1 cellular context compared by ENCODE assay signal in genomic region chr7:149690688-149691446, GRCh38.
TF ChIP-seq lines count a peak whose summit lies in the region.

No MANE protein-coding gene starts in this region.

TF ChIP-seq in K562, 482 proteins besides CTCF, POLR2A, EP300 and RAD21 (continued from another document and continues in another):
- TF ChIP-seq ZBTB43 (CRISPR knock-in tag; IDR thresholded peaks at IDR 0.05) (no peak), MCM2 (IDR thresholded peaks at IDR 0.05; ENCODE audit: low read depth) (no peak), ZNF77 (CRISPR knock-in tag; IDR thresholded peaks at IDR 0.05) (no peak), UBTF (IDR thresholded peaks at IDR 0.05; ENCODE audit: borderline replicate concordance in 1 of 2, low read depth in 2 of 2, low read length in 2 of 2) (peak; percentile 91 to 98; a peak in 3 of 4 replicates), XRCC4 (IDR thresholded peaks at IDR 0.05; ENCODE audit: extremely low read depth, insufficient read depth, insufficient read length) (no peak), PTTG1 (tag; IDR thresholded peaks at IDR 0.05; ENCODE audit: low read depth) (no peak), ZNF639 (CRISPR knock-in tag; conservative IDR thresholded peaks at IDR 0.05 in 1 of 2, IDR thresholded peaks at IDR 0.05 in 1 of 2) (no peak), PRMT5 (CRISPR knock-in tag; IDR thresholded peaks at IDR 0.05) (no peak), ZNF217 (CRISPR knock-in tag; IDR thresholded peaks at IDR 0.05) (no peak), ZBTB11 (CRISPR knock-in tag; IDR thresholded peaks at IDR 0.05) (peak in 2 of 3 experiments; percentile 27 to 32; a peak in 1 of 6 replicates), EZH2 (IDR thresholded peaks at IDR 0.05; ENCODE audit: borderline replicate concordance, low read depth, low read length) (no peak), ZNF174 (CRISPR knock-in tag; IDR thresholded peaks at IDR 0.05) (no peak), MAX (CRISPR knock-in tag; IDR thresholded peaks at IDR 0.05) (no peak), HNRNPUL1 (IDR thresholded peaks at IDR 0.05; ENCODE audit: low read length) (no peak), DDX20 (tag; IDR thresholded peaks at IDR 0.05; ENCODE audit: low read depth) (no peak), TFAP4 (CRISPR knock-in tag; IDR thresholded peaks at IDR 0.05; ENCODE audit: borderline replicate concordance) (peak; percentile 62; the same call in 1 of the 2 replicates), FOXK2 (conservative IDR thresholded peaks at IDR 0.05 in 1 of 2, IDR thresholded peaks at IDR 0.05 in 1 of 2; ENCODE audit: low read depth in 2 of 2) (peak; percentile 72 to 75; a peak in 3 of 4 replicates), ZNF644 (tag; IDR thresholded peaks at IDR 0.05; ENCODE audit: low read depth) (no peak), ZNF75A (CRISPR knock-in tag; IDR thresholded peaks at IDR 0.05) (no peak), MYNN (IDR thresholded peaks at IDR 0.05) (peak; percentile 34; the same call in 1 of the 2 replicates), MYNN (CRISPR knock-in tag; IDR thresholded peaks at IDR 0.05) (no peak), CLOCK (CRISPR knock-in tag; IDR thresholded peaks at IDR 0.05; ENCODE audit: borderline replicate concordance) (no peak), KDM2B (CRISPR knock-in tag; IDR thresholded peaks at IDR 0.05) (no peak), E2F8 (IDR thresholded peaks at IDR 0.05; ENCODE audit: low read depth, partially characterized antibody) (peak; percentile 66), PPARD (CRISPR knock-in tag; IDR thresholded peaks at IDR 0.05) (no peak), NELFE (IDR thresholded peaks at IDR 0.05; ENCODE audit: insufficient read depth, insufficient read length) (no peak), ZNF23 (CRISPR knock-in tag; IDR thresholded peaks at IDR 0.05) (no peak), DMBX1 (CRISPR knock-in tag; IDR thresholded peaks at IDR 0.05; ENCODE audit: borderline replicate concordance) (peak; percentile 37; the same call in 1 of the 2 replicates), E2F3 (CRISPR knock-in tag; IDR thresholded peaks at IDR 0.05) (no peak), BRCA1 (IDR thresholded peaks at IDR 0.05) (no peak), BRCA1 (CRISPR knock-in tag; IDR thresholded peaks at IDR 0.05) (no peak), ZNF780A (CRISPR knock-in tag; IDR thresholded peaks at IDR 0.05) (0 out of 2 replicates have a peak, but pooled peaks have one; percentile 66), PHB2 (IDR thresholded peaks at IDR 0.05; ENCODE audit: low read depth) (no peak), ZC3H8 (IDR thresholded peaks at IDR 0.05) (no peak), THAP12 (CRISPR knock-in tag; IDR thresholded peaks at IDR 0.05) (peak; percentile 52; the same call in 1 of the 2 replicates), KLF10 (CRISPR knock-in tag; IDR thresholded peaks at IDR 0.05) (no peak), MEF2A (IDR thresholded peaks at IDR 0.05; ENCODE audit: control insufficient read depth, low read depth, low read length) (no peak), SMARCC2 (IDR thresholded peaks at IDR 0.05; ENCODE audit: low read depth) (no peak), MAFF (IDR thresholded peaks at IDR 0.05; ENCODE audit: low read length) (peak; percentile 26), CC2D1A (IDR thresholded peaks at IDR 0.05) (no peak; the same call in 1 of the 2 replicates), HSF4 (CRISPR knock-in tag; IDR thresholded peaks at IDR 0.05; ENCODE audit: borderline replicate concordance) (no peak), ILF3 (IDR thresholded peaks at IDR 0.05; ENCODE audit: borderline replicate concordance) (peak; percentile 62; the same call in 1 of the 2 replicates), MEIS2 (IDR thresholded peaks at IDR 0.05; ENCODE audit: partially characterized antibody) (no peak), NR1H2 (CRISPR knock-in tag; IDR thresholded peaks at IDR 0.05) (no peak), ZNF668 (CRISPR knock-in tag; IDR thresholded peaks at IDR 0.05) (no peak), FOSL1 (tag; conservative IDR thresholded peaks at IDR 0.05) (peak; percentile 61), RFX5 (IDR thresholded peaks at IDR 0.05; ENCODE audit: low read depth, low read length) (peak; percentile 64; the same call in 1 of the 2 replicates), ZNF507 (tag; conservative IDR thresholded peaks at IDR 0.05) (no peak), ZNF695 (CRISPR knock-in tag; IDR thresholded peaks at IDR 0.05) (no peak), CCNT2 (IDR thresholded peaks at IDR 0.05; ENCODE audit: borderline replicate concordance, extremely low read depth, insufficient read length, low read depth, low read length) (no peak), ZNF324 (CRISPR knock-in tag; IDR thresholded peaks at IDR 0.05) (no peak), TAF1 (IDR thresholded peaks at IDR 0.05; ENCODE audit: control insufficient read depth, extremely low read depth, insufficient read depth, low read length, severe bottlenecking) (no peak)
